Comparison of ENCODE assay signal across 1 cellular context in genomic region chr4:83340692-83341343, GRCh38.
TF ChIP-seq lines count a peak whose summit lies in the region.

No MANE protein-coding gene starts in this region.

TF ChIP-seq in SK-N-SH, 30 proteins besides CTCF, POLR2A, EP300 and RAD21 (continued from another document):
- TF ChIP-seq, protein P1, sequence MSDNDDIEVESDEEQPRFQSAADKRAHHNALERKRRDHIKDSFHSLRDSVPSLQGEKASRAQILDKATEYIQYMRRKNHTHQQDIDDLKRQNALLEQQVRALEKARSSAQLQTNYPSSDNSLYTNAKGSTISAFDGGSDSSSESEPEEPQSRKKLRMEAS (IDR thresholded peaks at IDR 0.05; ENCODE audit: low read depth): no peak
- TF ChIP-seq YY1 (IDR thresholded peaks at IDR 0.05; ENCODE audit: low read depth): no peak
- no peak for TF ChIP-seq TCF12 (IDR thresholded peaks at IDR 0.05)
TF ChIP-seq in SK-N-SH: peak in this region for 0.
